8 cellular contexts compared by ENCODE assay signal in genomic region chr1:220775238-220775853, GRCh38. TPM values are rescaled to one million over a fixed set of nuclear protein-coding genes. Genes with fewer than 3 reads are reported as not detected.
A peak's percentile ranks its signal among the peaks of the same experiment; 100 is the strongest.
DNase-seq lines count a peak whose midpoint lies in the region; ATAC-seq and TF ChIP-seq lines count a peak whose summit lies in the region.

No MANE protein-coding gene starts in this region.

- no peaks in the 10 kb centered on the region for H3K4me1 ChIP-seq in naive thymus-derived CD4-positive, alpha-beta T cell (ENCODE audit: control insufficient read depth in 2 of 2, insufficient read depth in 2 of 2, low read length in 2 of 2)

- TF ChIP-seq CTCF in CD14-positive monocyte (IDR thresholded peaks at IDR 0.05) = peak; percentile 96

- no peaks in the 10 kb centered on the region for H3K27me3 ChIP-seq in naive thymus-derived CD4-positive, alpha-beta T cell (ENCODE audit: control insufficient read depth in 2 of 2, insufficient read depth in 2 of 2, low read length in 2 of 2)

- H3K36me3 ChIP-seq in naive thymus-derived CD4-positive, alpha-beta T cell (ENCODE audit: control insufficient read depth in 2 of 3, insufficient read depth in 3 of 3, low read length in 3 of 3) = no peaks in the 10 kb centered on the region

- no peak overlapping the region for H3K27ac ChIP-seq in naive thymus-derived CD4-positive, alpha-beta T cell (ENCODE audit: low read depth, low read length)

- intact Hi-C loops in CD14-positive monocyte (cut with micrococcal nuclease) = loop anchor here in 1 of 2 donors (5.0 kb wide), 1 partner anchor 83 kb away; the partner anchor contains the start of gene C1orf115
- intact Hi-C loops in naive thymus-derived CD4-positive, alpha-beta T cell (cut with micrococcal nuclease) = loop anchor here (5.0 kb wide), 2 partner anchors 478 to 493 kb away; no protein-coding TSS in a partner anchor

- H3K4me3 ChIP-seq in naive thymus-derived CD4-positive, alpha-beta T cell (ENCODE audit: low read length) = no peak overlapping the region

- H3K9me3 Mint-ChIP-seq in CD14-positive monocyte = no peaks in the 10 kb centered on the region
- H3K9me3 Mint-ChIP-seq in naive thymus-derived CD4-positive, alpha-beta T cell = peaks cover 0 to 1% (median 0%) of the 10 kb centered on the region in 11 donors

- H3K9me3 ChIP-seq in naive thymus-derived CD4-positive, alpha-beta T cell (ENCODE audit: control insufficient read depth in 2 of 3, low read length in 3 of 3) = no peaks in the 10 kb centered on the region

- H3K36me3 Mint-ChIP-seq in CD14-positive monocyte = no peaks in the 10 kb centered on the region
- H3K36me3 Mint-ChIP-seq in naive thymus-derived CD4-positive, alpha-beta T cell = no peaks in the 10 kb centered on the region

- peak; percentile 32 for ATAC-seq in naive thymus-derived CD4-positive, alpha-beta T cell
- ATAC-seq in GM21737 (IDR thresholded peaks at IDR 0.05; ENCODE audit: unreplicated experiment) (no peak), GM21717 (IDR thresholded peaks at IDR 0.05; ENCODE audit: unreplicated experiment) (no peak)

- peaks cover 0 to 2% (median 1%) of the 10 kb centered on the region in 3 donors for H3K27me3 Mint-ChIP-seq in CD14-positive monocyte (ENCODE audit: low read depth in 3 of 3)
- peaks cover 6 to 23% (median 10%) of the 10 kb centered on the region in 5 donors for H3K27me3 Mint-ChIP-seq in naive thymus-derived CD4-positive, alpha-beta T cell

- POLR2A ChIA-PET in naive thymus-derived CD4-positive, alpha-beta T cell (lab: Charles Lee) = no interaction called here

- no peak overlapping the region for H3K27ac Mint-ChIP-seq in CD14-positive monocyte
- H3K27ac Mint-ChIP-seq in naive thymus-derived CD4-positive, alpha-beta T cell = no peak overlapping the region

- no peak overlapping the region for H3K4me3 Mint-ChIP-seq in CD14-positive monocyte
- no peak overlapping the region for H3K4me3 Mint-ChIP-seq in naive thymus-derived CD4-positive, alpha-beta T cell

- DNase-seq in CD14-positive monocyte (ENCODE audit: low spot score) = no peak
- DNase-seq in HCEC 1CT = peak; percentile 17
- peak; percentile 15 for DNase-seq in T-helper 9 cell
- DNase-seq in dermis microvascular lymphatic vessel endothelial cell (ENCODE audit: low read depth in 2 of 2) = peak; percentile 16 to 47
- DNase-seq in naive thymus-derived CD4-positive, alpha-beta T cell = peak in 2 of 9 donors; percentile 11 to 31
- no peak for DNase-seq in DMS79 (lab: John Stamatoyannopoulos, UW)

- CTCF ChIA-PET in naive thymus-derived CD4-positive, alpha-beta T cell (lab: Charles Lee) = interaction anchor here (0.9 kb wide), 1 partner anchor 40 kb away, joined by 3 read pairs; no protein-coding TSS in a partner anchor

- peaks cover 32% of the 10 kb centered on the region for H3K4me1 Mint-ChIP-seq in CD14-positive monocyte
- peaks cover 0 to 4% (median 0%) of the 10 kb centered on the region in 7 donors for H3K4me1 Mint-ChIP-seq in naive thymus-derived CD4-positive, alpha-beta T cell

RNA-seq across cellular contexts. Expression of gene MTARC1, which starts 11.4 kb away (rescaled TPM):
- 10 to 100 TPM; 70.9 to 80.6 TPM for polyA plus RNA-seq in CD14-positive monocyte
- total RNA-seq in dermis microvascular lymphatic vessel endothelial cell = 1.0 and 3.6 TPM in 2 replicates
- total RNA-seq in naive thymus-derived CD4-positive, alpha-beta T cell = 10 to 100 TPM in 1 of 5 experiments, 1 to 10 TPM in 1, not detected in 3; 1.1 to 14.5 TPM
- not detected for polyA plus RNA-seq in naive thymus-derived CD4-positive, alpha-beta T cell

RNA-seq across cellular contexts. Expression of gene MTARC2, which starts 27.2 kb away (rescaled TPM):
- under 1 TPM; 0.29 to 0.56 TPM for polyA plus RNA-seq in CD14-positive monocyte
- total RNA-seq in dermis microvascular lymphatic vessel endothelial cell = 8.6 and 12.6 TPM in 2 replicates
- 1 to 10 TPM in 1 of 5 experiments, not detected in 4; 1.1 TPM for total RNA-seq in naive thymus-derived CD4-positive, alpha-beta T cell
- not detected for polyA plus RNA-seq in naive thymus-derived CD4-positive, alpha-beta T cell

Comparison
In these comparisons a context has a peak if more than half of its experiments do, and no peak if none do; other contexts are left out.
1. DNase-seq: peak in HCEC 1CT (single experiment), T-helper 9 cell (single experiment) and dermis microvascular lymphatic vessel endothelial cell (2 of 2); none in CD14-positive monocyte (single experiment) and DMS79 (single experiment).